ENCODE assay signal across 8 cellular contexts in genomic region chr11:2302280-2302843, GRCh38. TPM values are rescaled to one million over a fixed set of nuclear protein-coding genes. Genes with fewer than 3 reads are reported as not detected.
DNase-seq lines count a peak whose midpoint lies in the region; ATAC-seq lines count a peak whose summit lies in the region.
"Had no signal": no experiment of that assay in that cellular context is flagged by ENCODE, and none has a peak within 500 bp of the region (broad histone marks: within the 10 kb centered on the region; RNA-seq: fewer than 3 reads in every experiment).

No MANE protein-coding gene starts in this region.

- DNase-seq in T-helper 17 cell: peak in 2 of 3 donors; percentile 4 to 10
- DNase-seq in Right ventricle myocardium superior: peak; percentile 52
- DNase-seq in stimulated activated effector memory CD8-positive, alpha-beta T cell treated with anti-CD3 and anti-CD28 coated beads, Interleukin-12 subunit alpha, Interleukin-12 subunit beta, amount 100 ng/mL, for 72 hours (ENCODE audit: low spot score in 2 of 2): peak in 1 of 2 donors; percentile 64
- no peak for DNase-seq in COLO829 (ENCODE audit: low spot score)

- H3K4me3 Mint-ChIP-seq in T-helper 17 cell: peak overlapping the region; percentile 97
- peak overlapping the region; percentile 89 for H3K4me3 Mint-ChIP-seq in stimulated activated effector memory CD8-positive, alpha-beta T cell treated with anti-CD3 and anti-CD28 coated beads, Interleukin-12 subunit alpha, Interleukin-12 subunit beta, amount 100 ng/mL, for 72 hours

- peak; percentile 23 for ATAC-seq in HG02763 (IDR thresholded peaks at IDR 0.05; ENCODE audit: unreplicated experiment)
- ATAC-seq in T-helper 17 cell: peak; percentile 38
- ATAC-seq in Right ventricle myocardium superior (ENCODE audit: poor library complexity): peak; percentile 40
- ATAC-seq in stimulated activated effector memory CD8-positive, alpha-beta T cell treated with anti-CD3 and anti-CD28 coated beads, Interleukin-12 subunit alpha, Interleukin-12 subunit beta, amount 100 ng/mL, for 72 hours: peak; percentile 53
- ATAC-seq in GM19452 (IDR thresholded peaks at IDR 0.05; ENCODE audit: unreplicated experiment): no peak
- no peak for ATAC-seq in GM18873 (IDR thresholded peaks at IDR 0.05; ENCODE audit: low FRiP score, unreplicated experiment)

- H3K9me3 Mint-ChIP-seq in stimulated activated effector memory CD8-positive, alpha-beta T cell treated with anti-CD3 and anti-CD28 coated beads, Interleukin-12 subunit alpha, Interleukin-12 subunit beta, amount 100 ng/mL, for 72 hours: no peaks in the 10 kb centered on the region

- peak overlapping the region; percentile 84 for H3K27ac Mint-ChIP-seq in T-helper 17 cell
- H3K27ac Mint-ChIP-seq in stimulated activated effector memory CD8-positive, alpha-beta T cell treated with anti-CD3 and anti-CD28 coated beads, Interleukin-12 subunit alpha, Interleukin-12 subunit beta, amount 100 ng/mL, for 72 hours: peak overlapping the region; percentile 98

- H3K9me3 ChIP-seq in T-helper 17 cell (ENCODE audit: control insufficient read depth, low read length, poor library complexity, severe bottlenecking): no peaks in the 10 kb centered on the region
- H3K9me3 ChIP-seq: right lobe of liver had no signal

- peaks cover 29% of the 10 kb centered on the region for H3K4me1 Mint-ChIP-seq in T-helper 17 cell
- peaks cover 84% of the 10 kb centered on the region for H3K4me1 Mint-ChIP-seq in stimulated activated effector memory CD8-positive, alpha-beta T cell treated with anti-CD3 and anti-CD28 coated beads, Interleukin-12 subunit alpha, Interleukin-12 subunit beta, amount 100 ng/mL, for 72 hours

- peaks cover 3% of the 10 kb centered on the region for H3K36me3 Mint-ChIP-seq in T-helper 17 cell (ENCODE audit: low read depth)
- H3K36me3 Mint-ChIP-seq in stimulated activated effector memory CD8-positive, alpha-beta T cell treated with anti-CD3 and anti-CD28 coated beads, Interleukin-12 subunit alpha, Interleukin-12 subunit beta, amount 100 ng/mL, for 72 hours: no peaks in the 10 kb centered on the region

- intact Hi-C loops in Right ventricle myocardium superior (cut with DNase I): loop anchor here (10.0 kb wide), 1 partner anchor 222 kb away; no protein-coding TSS in a partner anchor

- no peaks in the 10 kb centered on the region for H3K27me3 Mint-ChIP-seq in T-helper 17 cell

RNA-seq across cellular contexts. Expression of gene TSPAN32, which starts 0.5 kb away (rescaled TPM):
- total RNA-seq in T-helper 17 cell: 10 to 100 TPM; 65.7 to 93.2 TPM
- total RNA-seq in Right ventricle myocardium superior: 13.9 TPM

RNA-seq across cellular contexts. Expression of gene C11orf21, which starts 0.6 kb away (rescaled TPM):
- total RNA-seq in T-helper 17 cell: 10 to 100 TPM; 50.1 to 89.1 TPM
- total RNA-seq in Right ventricle myocardium superior: 43.6 TPM

RNA-seq across cellular contexts. Expression of gene ASCL2, which starts 32.0 kb away (rescaled TPM):
- total RNA-seq in T-helper 17 cell: under 1 TPM in 1 of 2 donors, not detected in 1; 0.18 TPM
- total RNA-seq in Right ventricle myocardium superior: 0.11 TPM

Comparison
In these comparisons a context has a peak if more than half of its experiments do, and no peak if none do; other contexts are left out.
1. ATAC-seq: peak in HG02763 (single experiment), T-helper 17 cell (single experiment), Right ventricle myocardium superior (single experiment) and stimulated activated effector memory CD8-positive, alpha-beta T cell treated with anti-CD3 and anti-CD28 coated beads, Interleukin-12 subunit alpha, Interleukin-12 subunit beta, amount 100 ng/mL, for 72 hours (single experiment); none in GM19452 (single experiment) and GM18873 (single experiment).